14 cellular contexts compared by ENCODE assay signal in genomic region chr9:136614967-136615623, GRCh38. TPM values are rescaled to one million over a fixed set of nuclear protein-coding genes. Genes with fewer than 3 reads are reported as not detected.
A peak's percentile ranks its signal among the peaks of the same experiment; 100 is the strongest.
DNase-seq lines count a peak whose midpoint lies in the region; ATAC-seq and TF ChIP-seq lines count a peak whose summit lies in the region.
"Had no signal": no experiment of that assay in that cellular context is flagged by ENCODE, and none has a peak within 500 bp of the region (broad histone marks: within the 10 kb centered on the region; RNA-seq: fewer than 3 reads in every experiment).

No MANE protein-coding gene starts in this region.

- H3K36me3 ChIP-seq in BJ (ENCODE audit: control insufficient read depth, insufficient read depth, low read length): no peaks in the 10 kb centered on the region
- no peaks in the 10 kb centered on the region for H3K36me3 ChIP-seq in KOPT-K1 (ENCODE audit: insufficient read depth, low read length)
- no peaks in the 10 kb centered on the region for H3K36me3 ChIP-seq in neutrophil

- no peak for DNase-seq in BJ (ENCODE audit: low read depth)
- DNase-seq in epithelial cell of esophagus (ENCODE audit: low read depth): peak; percentile 49
- no peak for DNase-seq in activated T-cell treated with anti-CD3 and anti-CD28 coated beads, Interleukin-2, amount 50 U/mL, for 24 hours
- DNase-seq in NCI-H128 (lab: John Stamatoyannopoulos, UW; ENCODE audit: unreplicated experiment): no peak
- no peak for DNase-seq in NCI-H510A treated with DMSO at 0.1 percent for 48 hours (lab: John Stamatoyannopoulos, UW)
- DNase-seq: activated CD4-positive, alpha-beta memory T cell treated with anti-CD3 and anti-CD28 coated beads, Interleukin-2, amount 10 ng/mL, durations not matched to agents 7 days and 5 days; CD4-positive, alpha-beta T cell; naive thymus-derived CD8-positive, alpha-beta T cell; NCI-H748 treated with DMSO at 0.1 percent for 48 hours; T-helper 1 cell had no signal

- peaks cover 6% of the 10 kb centered on the region for H3K27me3 Mint-ChIP-seq in activated T-cell treated with anti-CD3 and anti-CD28 coated beads, Interleukin-2, amount 50 U/mL, for 24 hours
- H3K27me3 Mint-ChIP-seq: activated CD4-positive, alpha-beta memory T cell treated with anti-CD3 and anti-CD28 coated beads, Interleukin-2, amount 10 ng/mL, durations not matched to agents 7 days and 5 days; activated naive CD4-positive, alpha-beta T cell treated with anti-CD3 and anti-CD28 coated beads, Interleukin-2, amount 50 U/mL, for 24 hours had no signal

- H3K9me3 ChIP-seq in KOPT-K1 (ENCODE audit: insufficient read depth, low read length, poor library complexity, severe bottlenecking) (no peaks in the 10 kb centered on the region), neutrophil (no peaks in the 10 kb centered on the region)

- no peak for ATAC-seq in GM21529 (IDR thresholded peaks at IDR 0.05; ENCODE audit: unreplicated experiment)
- ATAC-seq: naive thymus-derived CD8-positive, alpha-beta T cell had no signal

- H3K4me3 ChIP-seq in BJ (ENCODE audit: low read depth, low read length) (no peak overlapping the region), epithelial cell of esophagus (ENCODE audit: low read length) (no peak overlapping the region), neutrophil (ENCODE audit: low read depth in 1 of 2, low read length in 1 of 2) (peak overlapping the region in 1 of 2 experiments; percentile 13)

- POLR2A ChIA-PET in BJ (lab: Charles Lee): no interaction called here

- H3K36me3 Mint-ChIP-seq in activated T-cell treated with anti-CD3 and anti-CD28 coated beads, Interleukin-2, amount 50 U/mL, for 24 hours (ENCODE audit: low read depth): no peaks in the 10 kb centered on the region
- H3K36me3 Mint-ChIP-seq: activated naive CD4-positive, alpha-beta T cell treated with anti-CD3 and anti-CD28 coated beads, Interleukin-2, amount 50 U/mL, for 24 hours; naive thymus-derived CD8-positive, alpha-beta T cell had no signal

- 0 out of 2 replicates have a peak, but pooled peaks have one; percentile 3 for TF ChIP-seq CTCF in BJ (IDR thresholded peaks at IDR 0.05; ENCODE audit: insufficient read depth, low read depth, low read length)
- peak; percentile 10 for TF ChIP-seq CTCF in epithelial cell of esophagus (IDR thresholded peaks at IDR 0.05; ENCODE audit: insufficient read depth, low read depth, low read length, missing control alignments)
- no peak for TF ChIP-seq CTCF in neutrophil (IDR thresholded peaks at IDR 0.05)

- H3K27me3 ChIP-seq in BJ (ENCODE audit: control insufficient read depth, insufficient read depth, low read length) (no peaks in the 10 kb centered on the region), neutrophil (no peaks in the 10 kb centered on the region)

- peaks cover 54 to 59% of the 10 kb centered on the region in 2 experiments for H3K4me1 ChIP-seq in neutrophil (ENCODE audit: control insufficient read depth in 1 of 2, insufficient read depth in 1 of 2, low read depth in 1 of 2, low read length in 1 of 2)

- H3K4me1 Mint-ChIP-seq in activated T-cell treated with anti-CD3 and anti-CD28 coated beads, Interleukin-2, amount 50 U/mL, for 24 hours (ENCODE audit: low read depth): no peaks in the 10 kb centered on the region

- peak overlapping the region; percentile 28 for H3K27ac ChIP-seq in KOPT-K1 (ENCODE audit: low read depth, low read length, poor library complexity, severe bottlenecking)
- peak overlapping the region; percentile 97 for H3K27ac ChIP-seq in neutrophil

- H3K27ac Mint-ChIP-seq in activated T-cell treated with anti-CD3 and anti-CD28 coated beads, Interleukin-2, amount 50 U/mL, for 24 hours: no peak overlapping the region
- H3K27ac Mint-ChIP-seq: activated CD4-positive, alpha-beta memory T cell treated with anti-CD3 and anti-CD28 coated beads, Interleukin-2, amount 10 ng/mL, durations not matched to agents 7 days and 5 days; activated naive CD4-positive, alpha-beta T cell treated with anti-CD3 and anti-CD28 coated beads, Interleukin-2, amount 50 U/mL, for 24 hours; CD4-positive, alpha-beta T cell had no signal

- CTCF ChIA-PET in BJ (lab: Yijun Ruan, JAX): interaction anchor here (1.0 to 2.0 kb wide), 4 partner anchors 10 to 131 kb away, joined by 4 to 11 read pairs (median 8); no protein-coding TSS in a partner anchor

- H3K4me3 Mint-ChIP-seq in activated T-cell treated with anti-CD3 and anti-CD28 coated beads, Interleukin-2, amount 50 U/mL, for 24 hours: no peak overlapping the region
- H3K4me3 Mint-ChIP-seq: activated CD4-positive, alpha-beta memory T cell treated with anti-CD3 and anti-CD28 coated beads, Interleukin-2, amount 10 ng/mL, durations not matched to agents 7 days and 5 days; activated naive CD4-positive, alpha-beta T cell treated with anti-CD3 and anti-CD28 coated beads, Interleukin-2, amount 50 U/mL, for 24 hours; CD4-positive, alpha-beta T cell; naive thymus-derived CD8-positive, alpha-beta T cell had no signal

- H3K9me3 Mint-ChIP-seq in activated T-cell treated with anti-CD3 and anti-CD28 coated beads, Interleukin-2, amount 50 U/mL, for 24 hours: no peaks in the 10 kb centered on the region
- H3K9me3 Mint-ChIP-seq: activated CD4-positive, alpha-beta memory T cell treated with anti-CD3 and anti-CD28 coated beads, Interleukin-2, amount 10 ng/mL, durations not matched to agents 7 days and 5 days; activated naive CD4-positive, alpha-beta T cell treated with anti-CD3 and anti-CD28 coated beads, Interleukin-2, amount 50 U/mL, for 24 hours; CD4-positive, alpha-beta T cell; naive thymus-derived CD8-positive, alpha-beta T cell had no signal

RNA-seq across cellular contexts. Expression of gene EGFL7, which starts 47.6 kb away (rescaled TPM):
- polyA plus RNA-seq in BJ (2011; rRNA removed): 13.8 and 26.9 TPM in 2 replicates
- 1.5 and 1.9 TPM in 2 replicates for polyA minus RNA-seq in BJ (2011; rRNA and poly(A)+ RNA removed)
